14 cellular contexts compared by ENCODE assay signal in genomic region chrX:45233541-45233940, GRCh38.
"Had no signal": no experiment of that assay in that cellular context is flagged by ENCODE, and none has a peak within 500 bp of the region (broad histone marks: within the 10 kb centered on the region; RNA-seq: fewer than 3 reads in every experiment).

No MANE protein-coding gene starts in this region.

- ATAC-seq: activated CD4-positive, CD25-positive, alpha-beta regulatory T cell treated with anti-CD3 and anti-CD28 coated beads, Interleukin-2, amount 50 U/mL, for 24 hours; gastroesophageal sphincter; sciatic nerve had no signal

- H3K4me2 ChIP-seq: neural progenitor cell had no signal

- H3K9ac ChIP-seq: neural progenitor cell had no signal

- H3K27me3 ChIP-seq: gastroesophageal sphincter, neural progenitor cell, ovary, spleen had no signal

- H3K27ac Mint-ChIP-seq: activated naive CD4-positive, alpha-beta T cell treated with anti-CD3 and anti-CD28 coated beads for 36 hours; activated T-helper 2 cell treated with anti-CD3 and anti-CD28 coated beads, Interferon-gamma antibody, Interleukin-2, Interleukin-4, amounts not matched to agents 10 μg/mL and 5 μg/mL and 100 μg/mL, durations not matched to agents 14 hours and 24 hours and 36 hours; neural progenitor cell had no signal

- H3K9me3 ChIP-seq: gastroesophageal sphincter, ovary, spleen had no signal

- H3K4me1 Mint-ChIP-seq: neural progenitor cell had no signal

- H2AFZ ChIP-seq: neural progenitor cell had no signal

- H3K4me3 Mint-ChIP-seq: activated naive CD4-positive, alpha-beta T cell treated with anti-CD3 and anti-CD28 coated beads for 36 hours; neural progenitor cell had no signal

- H3K4me1 ChIP-seq: gastroesophageal sphincter, neural progenitor cell had no signal

- H3K36me3 ChIP-seq: gastroesophageal sphincter, neural progenitor cell, ovary, spleen had no signal

- DNase-seq: activated naive CD4-positive, alpha-beta T cell treated with anti-CD3 and anti-CD28 coated beads for 36 hours; caudate nucleus; effector CD4-positive, alpha-beta T cell; midbrain; ovary; spleen had no signal

- H3K4me3 ChIP-seq: coronary artery, gastroesophageal sphincter, lung, neural progenitor cell, ovary, spleen had no signal

- H3K27ac ChIP-seq: coronary artery, epithelial cell of prostate, gastroesophageal sphincter, neural progenitor cell, ovary, spleen had no signal
